34 cellular contexts compared by ENCODE assay signal in genomic region chr7:103127006-103127405, GRCh38.
"Had no signal": no experiment of that assay in that cellular context is flagged by ENCODE, and none has a peak within 500 bp of the region (broad histone marks: within the 10 kb centered on the region; RNA-seq: fewer than 3 reads in every experiment).

No MANE protein-coding gene starts in this region.

- H3K27me3 ChIP-seq: esophagus squamous epithelium, gastrocnemius medialis, hepatocyte, tibial artery had no signal

- H3K4me1 ChIP-seq: esophagus squamous epithelium had no signal

- H3K9me3 Mint-ChIP-seq: activated naive CD4-positive, alpha-beta T cell treated with anti-CD3 and anti-CD28 coated beads, Interleukin-2, amount 10 ng/mL, durations not matched to agents 7 days and 5 days; activated naive CD8-positive, alpha-beta T cell treated with anti-CD3 and anti-CD28 coated beads, Interleukin-2, amount 10 ng/mL, durations not matched to agents 7 days and 5 days; memory B cell; natural killer cell treated with Interleukin-12 subunit alpha and Interleukin-12 subunit beta and Interleukin-15 and Interleukin-18, amount 100 ng/mL, for 72 hours; stimulated activated effector memory CD8-positive, alpha-beta T cell treated with anti-CD3 and anti-CD28 coated beads, Interleukin-12 subunit alpha, Interleukin-12 subunit beta, amount 100 ng/mL, for 72 hours; stimulated activated naive CD8-positive, alpha-beta T cell treated with anti-CD3 and anti-CD28 coated beads, Interleukin-15, Interleukin-2, amounts not matched to agents 100 ng/mL and 50 ng/mL, for 24 hours had no signal

- H3K4me3 ChIP-seq: esophagus squamous epithelium, gastrocnemius medialis, hepatocyte, skin epidermis, tibial artery had no signal

- ATAC-seq: activated CD4-positive, CD25-positive, alpha-beta regulatory T cell treated with anti-CD3 and anti-CD28 coated beads, Interleukin-2, amount 50 U/mL, for 24 hours; gastrocnemius medialis; natural killer cell treated with Interleukin-12 subunit alpha and Interleukin-12 subunit beta and Interleukin-15 and Interleukin-18, amount 100 ng/mL, for 72 hours; sciatic nerve; stimulated activated effector memory CD8-positive, alpha-beta T cell treated with anti-CD3 and anti-CD28 coated beads, Interleukin-12 subunit alpha, Interleukin-12 subunit beta, amount 100 ng/mL, for 72 hours; T-helper 17 cell had no signal

- FAIRE-seq: astrocyte, colon, endometrium, keratinocyte had no signal

- H3K27me3 Mint-ChIP-seq: activated naive CD4-positive, alpha-beta T cell treated with anti-CD3 and anti-CD28 coated beads, Interleukin-2, amount 10 ng/mL, durations not matched to agents 7 days and 5 days; activated naive CD8-positive, alpha-beta T cell treated with anti-CD3 and anti-CD28 coated beads, Interleukin-2, amount 10 ng/mL, durations not matched to agents 7 days and 5 days; memory B cell; natural killer cell treated with Interleukin-12 subunit alpha and Interleukin-12 subunit beta and Interleukin-15 and Interleukin-18, amount 100 ng/mL, for 72 hours; progenitor cell of endocrine pancreas; stimulated activated naive CD8-positive, alpha-beta T cell treated with anti-CD3 and anti-CD28 coated beads, Interleukin-15, Interleukin-2, amounts not matched to agents 100 ng/mL and 50 ng/mL, for 24 hours; T-helper 17 cell had no signal

- H3K36me3 ChIP-seq: gastrocnemius medialis had no signal

- H3K4me3 Mint-ChIP-seq: activated naive CD4-positive, alpha-beta T cell treated with anti-CD3 and anti-CD28 coated beads, Interleukin-2, amount 10 ng/mL, durations not matched to agents 7 days and 5 days; activated naive CD8-positive, alpha-beta T cell treated with anti-CD3 and anti-CD28 coated beads, Interleukin-2, amount 10 ng/mL, durations not matched to agents 7 days and 5 days; memory B cell; natural killer cell treated with Interleukin-12 subunit alpha and Interleukin-12 subunit beta and Interleukin-15 and Interleukin-18, amount 100 ng/mL, for 72 hours; stimulated activated effector memory CD8-positive, alpha-beta T cell treated with anti-CD3 and anti-CD28 coated beads, Interleukin-12 subunit alpha, Interleukin-12 subunit beta, amount 100 ng/mL, for 72 hours; stimulated activated naive CD8-positive, alpha-beta T cell treated with anti-CD3 and anti-CD28 coated beads, Interleukin-15, Interleukin-2, amounts not matched to agents 100 ng/mL and 50 ng/mL, for 24 hours; T-helper 17 cell had no signal

- H3K9me3 ChIP-seq: esophagus squamous epithelium, gastrocnemius medialis, tibial artery had no signal

- H3K4me1 Mint-ChIP-seq: activated naive CD8-positive, alpha-beta T cell treated with anti-CD3 and anti-CD28 coated beads, Interleukin-2, amount 10 ng/mL, durations not matched to agents 7 days and 5 days had no signal

- H3K27ac Mint-ChIP-seq: activated naive CD4-positive, alpha-beta T cell treated with anti-CD3 and anti-CD28 coated beads, Interleukin-2, amount 10 ng/mL, durations not matched to agents 7 days and 5 days; activated naive CD8-positive, alpha-beta T cell treated with anti-CD3 and anti-CD28 coated beads, Interleukin-2, amount 10 ng/mL, durations not matched to agents 7 days and 5 days; memory B cell; natural killer cell treated with Interleukin-12 subunit alpha and Interleukin-12 subunit beta and Interleukin-15 and Interleukin-18, amount 100 ng/mL, for 72 hours; progenitor cell of endocrine pancreas; stimulated activated effector memory CD8-positive, alpha-beta T cell treated with anti-CD3 and anti-CD28 coated beads, Interleukin-12 subunit alpha, Interleukin-12 subunit beta, amount 100 ng/mL, for 72 hours; stimulated activated naive CD8-positive, alpha-beta T cell treated with anti-CD3 and anti-CD28 coated beads, Interleukin-15, Interleukin-2, amounts not matched to agents 100 ng/mL and 50 ng/mL, for 24 hours; T-helper 17 cell had no signal

- H3K27ac ChIP-seq: epithelial cell of prostate, esophagus squamous epithelium, gastrocnemius medialis, hepatocyte, skin epidermis, tibial artery, WERI-Rb-1 had no signal

- DNase-seq: activated CD4-positive, alpha-beta T cell treated with anti-CD3 and anti-CD28 coated beads for 48 hours; activated CD4-positive, alpha-beta T cell treated with anti-CD3 and anti-CD28 coated beads, Interleukin-2, amount 50 U/mL, for 48 hours; activated CD8-positive, alpha-beta memory T cell treated with anti-CD3 and anti-CD28 coated beads, Interleukin-2, amount 50 U/mL, for 4 hours; activated gamma-delta T cell; activated naive CD4-positive, alpha-beta T cell treated with anti-CD3 and anti-CD28 coated beads, Interleukin-2, amount 10 ng/mL, durations not matched to agents 7 days and 5 days; activated naive CD8-positive, alpha-beta T cell treated with anti-CD3 and anti-CD28 coated beads, Interleukin-2, amount 10 ng/mL, durations not matched to agents 7 days and 5 days; activated T-cell treated with anti-CD3 and anti-CD28 coated beads, Interleukin-2, amount 50 U/mL, for 1 hour; central memory CD4-positive, alpha-beta T cell; dermis blood vessel endothelial cell; effector CD8-positive, alpha-beta T cell; esophagus squamous epithelium; gastrocnemius medialis; retina; stimulated activated CD4-positive, alpha-beta T cell treated with anti-CD3 and anti-CD28 coated beads, Interleukin-12 subunit alpha, Interleukin-12 subunit beta, amount 100 ng/mL, for 4 hours; stimulated activated CD4-positive, alpha-beta T cell treated with anti-CD3 and anti-CD28 coated beads, Interleukin-4, amount 100 ng/mL, for 24 hours; SW 1271; T-helper 17 cell; T1000; tibial artery; WERI-Rb-1 had no signal
